Comparison of ENCODE assay signal across 19 cellular contexts in the genomic region with DNA sequence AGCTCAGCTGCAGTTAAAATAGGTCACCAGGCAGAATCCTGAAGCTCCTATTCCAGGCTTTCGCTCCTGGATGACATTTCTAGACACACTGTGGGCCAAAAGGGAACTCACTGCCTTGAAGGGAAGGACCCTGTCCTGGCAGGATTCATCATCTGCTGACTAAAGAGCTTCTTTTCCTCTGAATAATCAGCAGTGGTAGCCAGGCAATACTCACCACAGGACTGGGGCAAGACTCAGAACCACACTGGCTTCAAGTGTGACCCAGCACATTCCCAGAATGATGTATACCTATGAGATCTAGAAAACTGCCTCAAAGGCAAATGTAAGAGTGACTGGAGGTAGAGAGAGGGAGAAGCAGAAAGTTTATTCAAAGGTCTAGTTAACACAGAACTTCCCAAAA. TPM values are rescaled to one million over a fixed set of nuclear protein-coding genes. Genes with fewer than 3 reads are reported as not detected.
A peak's percentile ranks its signal among the peaks of the same experiment; 100 is the strongest.
DNase-seq lines count a peak whose midpoint lies in the region; ATAC-seq and TF ChIP-seq lines count a peak whose summit lies in the region.
"Had no signal": no experiment of that assay in that cellular context is flagged by ENCODE, and none has a peak within 500 bp of the region (broad histone marks: within the 10 kb centered on the region; RNA-seq: fewer than 3 reads in every experiment).

No MANE protein-coding gene starts in this region.

- H3K27ac Mint-ChIP-seq in MCF 10A (ENCODE audit: low read depth, unreplicated experiment) = peak overlapping the region; percentile 34

- no TSS peak for BruUV-seq in MCF 10A (replicated peaks; lab: Mats Ljungman, UMichigan)

- no peak for DNase-seq in MCF 10A (ENCODE audit: unreplicated experiment)
- no peak for DNase-seq in breast epithelium (ENCODE audit: low spot score in 2 of 2)
- DNase-seq in T1000 (lab: John Stamatoyannopoulos, UW) = peak; percentile 78
- peak; percentile 83 for DNase-seq in islet precursor cell
- DNase-seq in MV-4-11 (lab: John Stamatoyannopoulos, UW) = no peak
- DNase-seq in mesenteric fat pad (ENCODE audit: low spot score) = no peak
- no peak for DNase-seq in inferior parietal cortex (ENCODE audit: extremely low spot score)
- no peak for DNase-seq in Right ventricle myocardium inferior (ENCODE audit: missing footprints)
- DNase-seq: activated CD4-positive, alpha-beta T cell treated with anti-CD3 and anti-CD28 coated beads for 4 hours; activated naive CD4-positive, alpha-beta T cell; DMS 273 treated with DMSO at 0.1 percent for 48 hours; left lung; NCI-H1436; NCI-H82; PC-9; stimulated activated CD4-positive, alpha-beta T cell treated with anti-CD3 and anti-CD28 coated beads, Interleukin-2, amount 100 ng/mL, for 48 hours had no signal

- peaks cover 17% of the 10 kb centered on the region for H3K9me3 Mint-ChIP-seq in MCF 10A (ENCODE audit: unreplicated experiment)

- no peaks in the 10 kb centered on the region for H3K4me1 ChIP-seq in breast epithelium
- H3K4me1 ChIP-seq: left lung, parathyroid adenoma had no signal

- no peaks in the 10 kb centered on the region for H3K27me3 Mint-ChIP-seq in MCF 10A (ENCODE audit: insufficient read depth, unreplicated experiment)

- no peak overlapping the region for H3K4me3 Mint-ChIP-seq in MCF 10A (ENCODE audit: unreplicated experiment)

- H3K4me1 Mint-ChIP-seq in MCF 10A (ENCODE audit: insufficient read depth, unreplicated experiment) = peaks cover 5% of the 10 kb centered on the region

- intact Hi-C loops in MCF 10A (cut with micrococcal nuclease) (no loop called here), breast epithelium (cut with DNase I; ENCODE audit: low total_unique reads) (no loop called here), Right ventricle myocardium inferior (cut with DNase I) (no loop called here)

- H3K4me3 ChIP-seq in breast epithelium = no peak overlapping the region
- H3K4me3 ChIP-seq: left lung, PC-9 had no signal

- H3K27ac ChIP-seq in breast epithelium = no peak overlapping the region
- H3K27ac ChIP-seq: 22Rv1, C4-2B, left lung, parathyroid adenoma, PC-9 had no signal

- peaks cover 0 to 4% of the 10 kb centered on the region in 2 donors for H3K27me3 ChIP-seq in breast epithelium
- H3K27me3 ChIP-seq: left lung had no signal

- CTCF ChIA-PET in MCF 10A (lab: Yijun Ruan, JAX) = interaction anchor here (0.6 to 1.6 kb wide), 4 partner anchors 29 to 175 kb away, joined by 3 to 5 read pairs (median 3); partner anchors contain the start of gene EBF3

- H3K36me3 Mint-ChIP-seq in MCF 10A (ENCODE audit: insufficient read depth, unreplicated experiment) = no peaks in the 10 kb centered on the region

- no peaks in the 10 kb centered on the region for H3K36me3 ChIP-seq in breast epithelium
- H3K36me3 ChIP-seq: left lung had no signal

- H3K9me3 ChIP-seq in breast epithelium = peaks cover 3 to 12% of the 10 kb centered on the region in 2 donors

- POLR2A ChIA-PET in MCF 10A (lab: Yijun Ruan, JAX) = interaction anchor here (0.6 to 1.6 kb wide), 3 partner anchors 9 to 116 kb away, joined by 3 to 9 read pairs (median 5); partner anchors contain the start of gene C10orf143

- TF ChIP-seq CTCF in MCF 10A (IDR thresholded peaks at IDR 0.05; ENCODE audit: unreplicated experiment) (no peak), breast epithelium (IDR thresholded peaks at IDR 0.05) (no peak)

- TF ChIP-seq POLR2A in breast epithelium (IDR thresholded peaks at IDR 0.05) = no peak

- ATAC-seq in Right ventricle myocardium inferior = no peak
- ATAC-seq: left lung had no signal

RNA-seq across cellular contexts. Expression of gene EBF3, which starts 29.5 kb away (rescaled TPM):
- total RNA-seq in MCF 10A (2022) (not detected in 2 replicates), breast epithelium (10 to 100 TPM in 1 of 3 donors, 1 to 10 TPM in 2; 4.2 to 28.0 (median 6.6) TPM), mesenteric fat pad (28.6 TPM), Right ventricle myocardium inferior (7.9 TPM)
- total RNA-seq: PC-9 had no signal

Comparison
In these comparisons a context has a peak if more than half of its experiments do, and no peak if none do; other contexts are left out.
1. DNase-seq: peak in T1000 (single experiment) and islet precursor cell (single experiment); none in MCF 10A (single experiment), breast epithelium (0 of 2), MV-4-11 (single experiment), mesenteric fat pad (single experiment), inferior parietal cortex (single experiment) and Right ventricle myocardium inferior (single experiment).